8 cellular contexts compared by ENCODE assay signal in genomic region chr3:179852117-179852886, GRCh38.
DNase-seq lines count a peak whose midpoint lies in the region; ATAC-seq and TF ChIP-seq lines count a peak whose summit lies in the region.

No MANE protein-coding gene starts in this region.

- H3K27ac Mint-ChIP-seq in T-helper 2 cell treated with Interferon-gamma antibody and Interleukin-4, amounts not matched to agents 5 μg/mL and 100 μg/mL, for 36 hours, result no peak overlapping the region
- no peak overlapping the region for H3K27ac Mint-ChIP-seq in Calu3 (ENCODE audit: unreplicated experiment)

- H2AFZ ChIP-seq in mammary epithelial cell (ENCODE audit: low read depth, low read length), result no peak overlapping the region

- intact Hi-C loops in mammary epithelial cell (cut with micrococcal nuclease), result no loop called here
- intact Hi-C loops in upper lobe of right lung (cut with DNase I), result no loop called here
- intact Hi-C loops in Calu3 (cut with micrococcal nuclease; ENCODE audit: unreplicated experiment), result no loop called here

- H3K4me1 Mint-ChIP-seq in T-helper 2 cell treated with Interferon-gamma antibody and Interleukin-4, amounts not matched to agents 5 μg/mL and 100 μg/mL, for 36 hours (ENCODE audit: low read depth), result no peaks in the 10 kb centered on the region
- no peaks in the 10 kb centered on the region for H3K4me1 Mint-ChIP-seq in Calu3 (ENCODE audit: low read depth, unreplicated experiment)

- no peaks in the 10 kb centered on the region for H3K27me3 Mint-ChIP-seq in T-helper 2 cell treated with Interferon-gamma antibody and Interleukin-4, amounts not matched to agents 5 μg/mL and 100 μg/mL, for 36 hours (ENCODE audit: low read depth)
- no peaks in the 10 kb centered on the region for H3K27me3 Mint-ChIP-seq in Calu3 (ENCODE audit: unreplicated experiment)

- no peaks in the 10 kb centered on the region for H3K79me2 ChIP-seq in mammary epithelial cell (ENCODE audit: insufficient read depth, low read length)

- H3K36me3 Mint-ChIP-seq in T-helper 2 cell treated with Interferon-gamma antibody and Interleukin-4, amounts not matched to agents 5 μg/mL and 100 μg/mL, for 36 hours (ENCODE audit: low read depth), result no peaks in the 10 kb centered on the region
- no peaks in the 10 kb centered on the region for H3K36me3 Mint-ChIP-seq in Calu3 (ENCODE audit: insufficient read depth, unreplicated experiment)

- H3K9me3 ChIP-seq in mammary epithelial cell (replicated peaks; ENCODE audit: insufficient read depth, low read length) (no peaks in the 10 kb centered on the region), upper lobe of right lung (no peaks in the 10 kb centered on the region)

- CTCF ChIA-PET in mammary epithelial cell (lab: Charles Lee; ENCODE audit: low non-redundant PET) (no interaction called here), Calu3 (lab: Charles Lee) (no interaction called here)

- dilution Hi-C loops in mammary epithelial cell (cut with HindIII; ENCODE audit: low sequenced_read_pairs), result no loop called here

- H3K27ac ChIP-seq in mammary epithelial cell (ENCODE audit: insufficient read depth, low read depth, low read length) (no peak overlapping the region), upper lobe of right lung (no peak overlapping the region)

- in situ Hi-C loops in mammary epithelial cell (cut with MboI; ENCODE audit: low sequenced_read_pairs in 2 of 2), result no loop called here

- peak; percentile 91 for ATAC-seq in upper lobe of right lung

- no peaks in the 10 kb centered on the region for H4K20me1 ChIP-seq in mammary epithelial cell (ENCODE audit: insufficient read depth, low read length)

- no peak for TF ChIP-seq CTCF in AG09309 (IDR thresholded peaks at IDR 0.05; ENCODE audit: control insufficient read depth, insufficient read depth, low read depth, low read length, missing control alignments)
- no peak for TF ChIP-seq CTCF in GM20000 (IDR thresholded peaks at IDR 0.05; ENCODE audit: extremely low read depth, missing control alignments)
- peak in 1 of 2 donors; percentile 6 for TF ChIP-seq CTCF in mammary epithelial cell (conservative IDR thresholded peaks at IDR 0.05 in 1 of 2, IDR thresholded peaks at IDR 0.05 in 1 of 2; ENCODE audit: extremely low read depth in 1 of 2, insufficient read depth in 1 of 2, low read depth in 1 of 2, low read length in 2 of 2)
- TF ChIP-seq CTCF in upper lobe of right lung (IDR thresholded peaks at IDR 0.05), result no peak
- TF ChIP-seq CTCF in Calu3 (IDR thresholded peaks at IDR 0.05; ENCODE audit: unreplicated experiment), result no peak

- DNase-seq in AG09309 (ENCODE audit: low read depth) (peak; percentile 17), GM20000 (ENCODE audit: low spot score) (peak; percentile 54), HS-5 (ENCODE audit: low read depth) (peak; percentile 26), mammary epithelial cell (peak; percentile 46), upper lobe of right lung (no peak), Calu3 (no peak), GM19238 (ENCODE audit: insufficient read length, low spot score) (no peak)
- DNase-seq in T-helper 2 cell treated with Interferon-gamma antibody and Interleukin-4, amounts not matched to agents 5 μg/mL and 100 μg/mL, for 36 hours (ENCODE audit: low spot score), result no peak

- H3K4me2 ChIP-seq in mammary epithelial cell (ENCODE audit: insufficient read depth, low read depth, low read length), result no peak overlapping the region

- 77% methylated on average over 4 of the region's 4 CpGs for WGBS in mammary epithelial cell (ENCODE audit: low coverage, missing lambda C conversion rate)

- no peaks in the 10 kb centered on the region for H3K4me1 ChIP-seq in mammary epithelial cell (ENCODE audit: insufficient read depth, low read length)
- no peaks in the 10 kb centered on the region for H3K4me1 ChIP-seq in upper lobe of right lung

- no TSS peak for BruUV-seq in mammary epithelial cell (replicated peaks; lab: Mats Ljungman, UMichigan)
- no TSS peak for BruUV-seq in Calu3 (replicated peaks; lab: Mats Ljungman, UMichigan)

- H3K4me3 ChIP-seq in AG09309 (ENCODE audit: control insufficient read depth, low read depth, low read length), result no peak overlapping the region
- H3K4me3 ChIP-seq in mammary epithelial cell (replicated peaks in 1 of 3; ENCODE audit: insufficient read depth in 1 of 3, low read depth in 2 of 3, low read length in 3 of 3), result no peak overlapping the region
- H3K4me3 ChIP-seq in upper lobe of right lung, result no peak overlapping the region

- no peak overlapping the region for H3K4me3 Mint-ChIP-seq in T-helper 2 cell treated with Interferon-gamma antibody and Interleukin-4, amounts not matched to agents 5 μg/mL and 100 μg/mL, for 36 hours
- no peak overlapping the region for H3K4me3 Mint-ChIP-seq in Calu3 (ENCODE audit: low read depth, unreplicated experiment)

- no peaks in the 10 kb centered on the region for H3K9me3 Mint-ChIP-seq in T-helper 2 cell treated with Interferon-gamma antibody and Interleukin-4, amounts not matched to agents 5 μg/mL and 100 μg/mL, for 36 hours
- H3K9me3 Mint-ChIP-seq in Calu3 (ENCODE audit: low read depth, unreplicated experiment), result peaks cover 4% of the 10 kb centered on the region

- H3K9ac ChIP-seq in mammary epithelial cell (ENCODE audit: insufficient read depth, low read length), result no peak overlapping the region

- H3K27me3 ChIP-seq in mammary epithelial cell (ENCODE audit: insufficient read depth, low read length) (no peaks in the 10 kb centered on the region), upper lobe of right lung (no peaks in the 10 kb centered on the region)

- H3K36me3 ChIP-seq in mammary epithelial cell (ENCODE audit: insufficient read depth, low read length) (no peaks in the 10 kb centered on the region), upper lobe of right lung (no peaks in the 10 kb centered on the region)

Comparison
In these comparisons a context has a peak if more than half of its experiments do, and no peak if none do; other contexts are left out.
1. DNase-seq: peak in AG09309 (single experiment), GM20000 (single experiment), HS-5 (single experiment) and mammary epithelial cell (single experiment); none in upper lobe of right lung (single experiment), T-helper 2 cell treated with Interferon-gamma antibody and Interleukin-4, amounts not matched to agents 5 μg/mL and 100 μg/mL, for 36 hours (single experiment), Calu3 (single experiment) and GM19238 (single experiment).